Comparison of ENCODE assay signal across 16 cellular contexts in the genomic region with DNA sequence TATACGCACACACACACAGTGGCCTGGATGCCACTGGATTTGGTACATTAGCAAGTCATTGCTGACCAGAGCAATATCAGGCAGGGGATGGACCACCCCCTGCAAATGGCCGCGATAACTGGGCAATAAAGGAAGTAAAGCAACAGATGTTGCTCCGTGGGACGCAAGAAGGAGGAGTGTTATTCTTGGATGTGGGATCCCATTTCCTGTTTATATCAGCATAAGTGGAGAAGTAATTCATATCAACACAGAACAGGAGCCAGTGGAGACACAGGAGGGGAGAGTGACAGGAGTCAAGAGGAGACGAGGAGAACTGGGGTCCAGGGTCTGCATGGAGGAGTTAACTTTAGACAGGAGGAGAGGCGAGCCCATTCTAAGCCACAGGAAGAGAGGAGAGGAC. TPM values are rescaled to one million over a fixed set of nuclear protein-coding genes. Genes with fewer than 3 reads are reported as not detected.
DNase-seq lines count a peak whose midpoint lies in the region; ATAC-seq, FAIRE-seq and TF ChIP-seq lines count a peak whose summit lies in the region.
"Had no signal": no experiment of that assay in that cellular context is flagged by ENCODE, and none has a peak within 500 bp of the region (broad histone marks: within the 10 kb centered on the region; RNA-seq: fewer than 3 reads in every experiment).

No MANE protein-coding gene starts in this region.

- no peak overlapping the region for H3K4me2 ChIP-seq in HepG2 (ENCODE audit: low read depth, low read length)

- no peak overlapping the region for H3K27ac ChIP-seq in liver (ENCODE audit: low read depth in 1 of 2, low read length in 2 of 2)
- H3K27ac ChIP-seq in HepG2 (ENCODE audit: extremely low read length, insufficient read depth, low read length) = no peak overlapping the region
- H3K27ac ChIP-seq in right cardiac atrium (ENCODE audit: low read length) = no peak overlapping the region
- H3K27ac ChIP-seq: sigmoid colon had no signal

- no TSS peak for BruUV-seq in HepG2 (replicated peaks; lab: Mats Ljungman, UMichigan)

- H3K36me3 ChIP-seq in liver (ENCODE audit: control insufficient read depth in 4 of 4, insufficient read depth in 3 of 4, low read depth in 1 of 4, low read length in 3 of 4) (peaks cover 9 to 35% (median 29%) of the 10 kb centered on the region in 4 donors), HepG2 (replicated peaks in 1 of 2; ENCODE audit: control insufficient read depth in 1 of 2, insufficient read depth in 2 of 2, low read length in 2 of 2) (peaks cover 9 to 58% of the 10 kb centered on the region in 2 experiments)

- CTCF ChIA-PET in HepG2 (lab: Yijun Ruan, JAX; ENCODE audit: low intra/inter-chr PET ratio, low total read pairs) = no interaction called here
- CTCF ChIA-PET in activated CD8-positive, alpha-beta T cell treated with anti-CD3 and anti-CD28 coated beads for 36 hours (lab: Charles Lee) = no interaction called here
- CTCF ChIA-PET in WTC11 (lab: Charles Lee) = no interaction called here

- no peaks in the 10 kb centered on the region for H3K79me2 ChIP-seq in HepG2 (ENCODE audit: insufficient read depth, low read length)

- H2AFZ ChIP-seq in HepG2 (ENCODE audit: low read length) = no peak overlapping the region

- no peak overlapping the region for H3K4me3 Mint-ChIP-seq in activated CD8-positive, alpha-beta T cell treated with anti-CD3 and anti-CD28 coated beads for 36 hours
- no peak overlapping the region for H3K4me3 Mint-ChIP-seq in stimulated activated naive B cell treated with anti-CD40 and anti-IgM and Interleukin-4, amounts not matched to agents 10 μg/mL and 1 μg/mL and 100 μg/mL, for 72 hours
- H3K4me3 Mint-ChIP-seq in WTC11 = no peak overlapping the region
- H3K4me3 Mint-ChIP-seq: activated CD4-positive, alpha-beta T cell treated with anti-CD3 and anti-CD28 coated beads, Interleukin-2, amount 10 ng/mL, durations not matched to agents 24 days and 14 days; brain had no signal

- H3K9me3 ChIP-seq in liver (ENCODE audit: control insufficient read depth in 4 of 4, low read length in 3 of 4) (no peaks in the 10 kb centered on the region), HepG2 (ENCODE audit: low read length) (no peaks in the 10 kb centered on the region), right cardiac atrium (ENCODE audit: control insufficient read depth, low read length) (no peaks in the 10 kb centered on the region)
- H3K9me3 ChIP-seq: sigmoid colon had no signal

- H3K9ac ChIP-seq in liver (ENCODE audit: low read depth in 1 of 2, low read length in 2 of 2) (no peak overlapping the region), HepG2 (ENCODE audit: insufficient read depth, low read depth, low read length) (no peak overlapping the region)

- 78% methylated on average over 7 of the region's 7 CpGs for WGBS in liver
- WGBS in HepG2 (ENCODE audit: low lambda C conversion rate) = 97% methylated on average over 7 of the region's 7 CpGs
- WGBS in right cardiac atrium = 43% methylated on average over 7 of the region's 7 CpGs

- TF ChIP-seq POLR2A in HepG2 (IDR thresholded peaks at IDR 0.05; ENCODE audit: insufficient read depth in 1 of 2, low read depth in 2 of 2, low read length in 2 of 2) = no peak

- H3K27me3 Mint-ChIP-seq in activated CD8-positive, alpha-beta T cell treated with anti-CD3 and anti-CD28 coated beads for 36 hours = no peaks in the 10 kb centered on the region
- H3K27me3 Mint-ChIP-seq in stimulated activated naive B cell treated with anti-CD40 and anti-IgM and Interleukin-4, amounts not matched to agents 10 μg/mL and 1 μg/mL and 100 μg/mL, for 72 hours = no peaks in the 10 kb centered on the region
- H3K27me3 Mint-ChIP-seq in WTC11 (ENCODE audit: low read depth) = no peaks in the 10 kb centered on the region
- H3K27me3 Mint-ChIP-seq: activated CD4-positive, alpha-beta T cell treated with anti-CD3 and anti-CD28 coated beads, Interleukin-2, amount 10 ng/mL, durations not matched to agents 24 days and 14 days; brain had no signal

- TF ChIP-seq RAD21 in liver (IDR thresholded peaks at IDR 0.05) = no peak
- TF ChIP-seq RAD21 in HepG2 (CRISPR knock-in tag; IDR thresholded peaks at IDR 0.05) = no peak

- TF ChIP-seq EP300 in HepG2 (IDR thresholded peaks at IDR 0.05; ENCODE audit: low read depth in 2 of 2, low read length in 2 of 2) (no peak), HepG2 (CRISPR knock-in tag; IDR thresholded peaks at IDR 0.05; ENCODE audit: borderline replicate concordance) (no peak)

- intact Hi-C loops in HepG2 (cut with micrococcal nuclease; ENCODE audit: unreplicated experiment) = no loop called here
- intact Hi-C loops in activated CD8-positive, alpha-beta T cell treated with anti-CD3 and anti-CD28 coated beads for 36 hours (cut with micrococcal nuclease) = no loop called here
- intact Hi-C loops in right cardiac atrium (cut with DNase I) = no loop called here

- no peak overlapping the region for H3K4me3 ChIP-seq in liver (ENCODE audit: low read depth in 1 of 3, low read length in 3 of 3)
- no peak overlapping the region for H3K4me3 ChIP-seq in HepG2 (replicated peaks in 1 of 3; ENCODE audit: insufficient read depth in 1 of 3, low read depth in 2 of 3, low read length in 3 of 3)
- no peak overlapping the region for H3K4me3 ChIP-seq in right cardiac atrium (ENCODE audit: low read length)
- H3K4me3 ChIP-seq: lung, sigmoid colon had no signal

- peaks cover 6% of the 10 kb centered on the region; the same call in 1 of the 2 replicates for H4K20me1 ChIP-seq in HepG2 (ENCODE audit: insufficient read depth, low read length)

- no peaks in the 10 kb centered on the region for H3K9me3 Mint-ChIP-seq in activated CD8-positive, alpha-beta T cell treated with anti-CD3 and anti-CD28 coated beads for 36 hours
- no peaks in the 10 kb centered on the region for H3K9me3 Mint-ChIP-seq in stimulated activated naive B cell treated with anti-CD40 and anti-IgM and Interleukin-4, amounts not matched to agents 10 μg/mL and 1 μg/mL and 100 μg/mL, for 72 hours
- no peaks in the 10 kb centered on the region for H3K9me3 Mint-ChIP-seq in WTC11
- H3K9me3 Mint-ChIP-seq: activated CD4-positive, alpha-beta T cell treated with anti-CD3 and anti-CD28 coated beads, Interleukin-2, amount 10 ng/mL, durations not matched to agents 24 days and 14 days; brain had no signal

- POLR2A ChIA-PET in HepG2 (lab: Yijun Ruan, JAX) = no interaction called here
- POLR2A ChIA-PET in activated CD8-positive, alpha-beta T cell treated with anti-CD3 and anti-CD28 coated beads for 36 hours (lab: Charles Lee) = no interaction called here
- POLR2A ChIA-PET in WTC11 (lab: Charles Lee) = no interaction called here

- in situ Hi-C loops in HepG2 (cut with HindIII; ENCODE audit: extremely low pct_ligation_motif_present, low pct_unique_long_range_greater_than_20kb) = no loop called here

- H3K27ac Mint-ChIP-seq in activated CD8-positive, alpha-beta T cell treated with anti-CD3 and anti-CD28 coated beads for 36 hours = peak overlapping the region; percentile 56
- peak overlapping the region; percentile 33 for H3K27ac Mint-ChIP-seq in stimulated activated naive B cell treated with anti-CD40 and anti-IgM and Interleukin-4, amounts not matched to agents 10 μg/mL and 1 μg/mL and 100 μg/mL, for 72 hours
- no peak overlapping the region for H3K27ac Mint-ChIP-seq in WTC11
- H3K27ac Mint-ChIP-seq: brain had no signal

- TF ChIP-seq CTCF in liver (IDR thresholded peaks at IDR 0.05; ENCODE audit: low read depth, low read length, missing input control) (no peak), HepG2 (CRISPR knock-in tag; IDR thresholded peaks at IDR 0.05) (no peak), WTC11 (IDR thresholded peaks at IDR 0.05) (no peak)
- TF ChIP-seq CTCF in activated CD8-positive, alpha-beta T cell treated with anti-CD3 and anti-CD28 coated beads for 36 hours (IDR thresholded peaks at IDR 0.05) = no peak

- H3K4me1 Mint-ChIP-seq in activated CD8-positive, alpha-beta T cell treated with anti-CD3 and anti-CD28 coated beads for 36 hours (ENCODE audit: low read depth) = no peaks in the 10 kb centered on the region
- no peaks in the 10 kb centered on the region for H3K4me1 Mint-ChIP-seq in stimulated activated naive B cell treated with anti-CD40 and anti-IgM and Interleukin-4, amounts not matched to agents 10 μg/mL and 1 μg/mL and 100 μg/mL, for 72 hours
- no peaks in the 10 kb centered on the region for H3K4me1 Mint-ChIP-seq in WTC11
- H3K4me1 Mint-ChIP-seq: activated CD4-positive, alpha-beta T cell treated with anti-CD3 and anti-CD28 coated beads, Interleukin-2, amount 10 ng/mL, durations not matched to agents 24 days and 14 days; brain had no signal

- peaks cover 4 to 14% (median 12%) of the 10 kb centered on the region in 4 donors for H3K4me1 ChIP-seq in liver (ENCODE audit: control insufficient read depth in 4 of 4, insufficient read depth in 4 of 4, low read length in 3 of 4)
- H3K4me1 ChIP-seq in HepG2 (ENCODE audit: insufficient read depth, low read length) = no peaks in the 10 kb centered on the region
- no peaks in the 10 kb centered on the region for H3K4me1 ChIP-seq in right cardiac atrium (ENCODE audit: control insufficient read depth, insufficient read depth, low read length)
- H3K4me1 ChIP-seq: sigmoid colon had no signal

- no peak for FAIRE-seq in HepG2 (lab: Jason Lieb, UNC)

- DNase-seq in HepG2 (ENCODE audit: low spot score) (no peak), right cardiac atrium (no peak), WTC11 (ENCODE audit: low spot score) (no peak), hypothalamus (lab: John Stamatoyannopoulos, UW) (no peak)
- DNase-seq in activated CD8-positive, alpha-beta T cell treated with anti-CD3 and anti-CD28 coated beads for 36 hours = no peak
- DNase-seq in stimulated activated naive B cell treated with anti-CD40 and anti-IgM and Interleukin-4, amounts not matched to agents 10 μg/mL and 1 μg/mL and 100 μg/mL, for 72 hours = no peak
- DNase-seq: activated CD4-positive, alpha-beta T cell treated with anti-CD3 and anti-CD28 coated beads, Interleukin-2, amount 10 ng/mL, durations not matched to agents 24 days and 14 days; effector memory CD4-positive, alpha-beta T cell; MM.1S; NCI-H2081; sigmoid colon; stimulated activated naive CD4-positive, alpha-beta T cell treated with Interleukin-2 at 50 U/mL for 16 hours had no signal

- H3K36me3 Mint-ChIP-seq in activated CD8-positive, alpha-beta T cell treated with anti-CD3 and anti-CD28 coated beads for 36 hours (ENCODE audit: low read depth) = peaks cover 33% of the 10 kb centered on the region
- peaks cover 34 to 40% of the 10 kb centered on the region in 2 donors for H3K36me3 Mint-ChIP-seq in stimulated activated naive B cell treated with anti-CD40 and anti-IgM and Interleukin-4, amounts not matched to agents 10 μg/mL and 1 μg/mL and 100 μg/mL, for 72 hours
- H3K36me3 Mint-ChIP-seq in WTC11 = peaks cover 57% of the 10 kb centered on the region

- ATAC-seq in HepG2 (no peak), right cardiac atrium (peak; percentile 56 to 68), WTC11 (no peak), HG03280 (IDR thresholded peaks at IDR 0.05; ENCODE audit: unreplicated experiment) (no peak)
- ATAC-seq in activated CD8-positive, alpha-beta T cell treated with anti-CD3 and anti-CD28 coated beads for 36 hours = no peak
- no peak for ATAC-seq in stimulated activated naive B cell treated with anti-CD40 and anti-IgM and Interleukin-4, amounts not matched to agents 10 μg/mL and 1 μg/mL and 100 μg/mL, for 72 hours (replicated peaks)

- H3K27me3 ChIP-seq in liver (ENCODE audit: control insufficient read depth in 4 of 4, insufficient read depth in 4 of 4, low read length in 3 of 4) (no peaks in the 10 kb centered on the region), HepG2 (ENCODE audit: control insufficient read depth in 1 of 2, insufficient read depth in 2 of 2, low read length in 2 of 2) (no peaks in the 10 kb centered on the region), right cardiac atrium (ENCODE audit: control insufficient read depth, insufficient read depth) (no peaks in the 10 kb centered on the region)
- H3K27me3 ChIP-seq: sigmoid colon had no signal

RNA-seq across cellular contexts. Expression of a gene that starts 18.4 kb away (rescaled TPM):
- 10 to 100 TPM; 21.6 to 25.2 TPM for total RNA-seq in liver
- 10 to 100 TPM; 11.6 to 14.9 TPM for polyA plus RNA-seq in liver
- 28.6 and 31.9 TPM in 2 replicates for total RNA-seq in HepG2 (2016; rRNA removed; fragmentation: Illumina TruSeq; extraction: Trizol)
- 12.6 and 13.4 TPM in 2 replicates for total RNA-seq in HepG2 (2016; cell fraction: cytosol; rRNA removed; fragmentation: Illumina TruSeq; extraction: Trizol; ENCODE audit: low read depth)
- total RNA-seq in HepG2 (2016; cell fraction: insoluble cytoplasmic fraction; rRNA removed; fragmentation: Illumina TruSeq; extraction: Trizol) = 28.3 and 34.5 TPM in 2 replicates
- total RNA-seq in HepG2 (2016; cell fraction: membrane; rRNA removed; fragmentation: Illumina TruSeq; extraction: Trizol) = 10.7 and 10.9 TPM in 2 replicates
- 22.7 and 23.6 TPM in 2 replicates for total RNA-seq in HepG2 (2016; cell fraction: nucleus; rRNA removed; fragmentation: Illumina TruSeq; extraction: Trizol)
- polyA plus RNA-seq in HepG2 (2011; rRNA removed) = 19.9 and 20.8 TPM in 2 replicates
- 12.9 and 13.5 TPM in 2 replicates for polyA plus RNA-seq in HepG2 (2011; cell fraction: cytosol; rRNA removed)
- polyA plus RNA-seq in HepG2 (2011; cell fraction: nucleus; rRNA removed) = 35.0 and 35.3 TPM in 2 replicates
- 20.2 and 23.0 TPM in 2 replicates for polyA plus RNA-seq in HepG2 (2012)
- 3.2 and 4.7 TPM in 2 replicates for polyA plus RNA-seq in HepG2 (2016; cell fraction: cytosol; fragmentation: Illumina TruSeq; extraction: Trizol; ENCODE audit: low read depth)
- 29.3 and 30.1 TPM in 2 replicates for polyA plus RNA-seq in HepG2 (2016; cell fraction: insoluble cytoplasmic fraction; fragmentation: Illumina TruSeq; extraction: Trizol; ENCODE audit: low read depth)
- polyA plus RNA-seq in HepG2 (2016; cell fraction: membrane; fragmentation: Illumina TruSeq; extraction: Trizol; ENCODE audit: low read depth) = 5.8 and 6.8 TPM in 2 replicates
- polyA plus RNA-seq in HepG2 (2016; cell fraction: nucleus; fragmentation: Illumina TruSeq; extraction: Trizol; ENCODE audit: insufficient read depth, low read depth) = 41.0 and 41.7 TPM in 2 replicates
- 25.8 and 35.3 TPM in 2 replicates for polyA minus RNA-seq in HepG2 (2011; rRNA and poly(A)+ RNA removed; ENCODE audit: low replicate concordance)
- 10.6 and 11.2 TPM in 2 replicates for polyA minus RNA-seq in HepG2 (2011; cell fraction: cytosol; rRNA and poly(A)+ RNA removed)
- polyA minus RNA-seq in HepG2 (2011; cell fraction: nucleus; rRNA and poly(A)+ RNA removed) = 20.7 and 28.1 TPM in 2 replicates
- total RNA-seq in activated CD8-positive, alpha-beta T cell treated with anti-CD3 and anti-CD28 coated beads for 36 hours = 10 to 100 TPM; 22.5 to 24.7 TPM
- total RNA-seq in right cardiac atrium = 10 to 100 TPM; 22.1 to 25.6 (median 24.3) TPM
- polyA plus RNA-seq in right cardiac atrium = 18.9 TPM
- total RNA-seq in WTC11 (2021) = 32.3 to 34.0 TPM (median 32.7 TPM) in 3 replicates

RNA-seq across cellular contexts. Expression of a gene that starts 54.7 kb away (rescaled TPM):
- total RNA-seq in liver (100 to 1,000 TPM; 505 to 583 TPM), HepG2 (2016; rRNA removed; fragmentation: Illumina TruSeq; extraction: Trizol) (807 and 1,064 TPM in 2 replicates), right cardiac atrium (100 to 1,000 TPM; 210 to 253 (median 233) TPM), WTC11 (2021) (671 to 865 TPM (median 709 TPM) in 3 replicates)
- polyA plus RNA-seq in liver (100 to 1,000 TPM; 102 to 191 TPM), HepG2 (2011; rRNA removed) (329 and 382 TPM in 2 replicates), right cardiac atrium (121 TPM)
- total RNA-seq in HepG2 (2016; cell fraction: cytosol; rRNA removed; fragmentation: Illumina TruSeq; extraction: Trizol; ENCODE audit: low read depth) = 62.0 and 74.9 TPM in 2 replicates
- total RNA-seq in HepG2 (2016; cell fraction: insoluble cytoplasmic fraction; rRNA removed; fragmentation: Illumina TruSeq; extraction: Trizol) = 774 and 1,069 TPM in 2 replicates
- 140 and 164 TPM in 2 replicates for total RNA-seq in HepG2 (2016; cell fraction: membrane; rRNA removed; fragmentation: Illumina TruSeq; extraction: Trizol)
- 1,562 and 1,725 TPM in 2 replicates for total RNA-seq in HepG2 (2016; cell fraction: nucleus; rRNA removed; fragmentation: Illumina TruSeq; extraction: Trizol)
- polyA plus RNA-seq in HepG2 (2011; cell fraction: cytosol; rRNA removed) = 90.5 and 96.7 TPM in 2 replicates
- polyA plus RNA-seq in HepG2 (2011; cell fraction: nucleus; rRNA removed) = 1,180 and 1,349 TPM in 2 replicates
- 483 and 590 TPM in 2 replicates for polyA plus RNA-seq in HepG2 (2012)
- 35.6 TPM in 2 replicates for polyA plus RNA-seq in HepG2 (2016; cell fraction: cytosol; fragmentation: Illumina TruSeq; extraction: Trizol; ENCODE audit: low read depth)
- polyA plus RNA-seq in HepG2 (2016; cell fraction: insoluble cytoplasmic fraction; fragmentation: Illumina TruSeq; extraction: Trizol; ENCODE audit: low read depth) = 527 and 548 TPM in 2 replicates
- polyA plus RNA-seq in HepG2 (2016; cell fraction: membrane; fragmentation: Illumina TruSeq; extraction: Trizol; ENCODE audit: low read depth) = 79.3 and 80.3 TPM in 2 replicates
- 2,398 and 2,412 TPM in 2 replicates for polyA plus RNA-seq in HepG2 (2016; cell fraction: nucleus; fragmentation: Illumina TruSeq; extraction: Trizol; ENCODE audit: insufficient read depth, low read depth)
- polyA minus RNA-seq in HepG2 (2011; rRNA and poly(A)+ RNA removed; ENCODE audit: low replicate concordance) = 416 and 431 TPM in 2 replicates
- polyA minus RNA-seq in HepG2 (2011; cell fraction: cytosol; rRNA and poly(A)+ RNA removed) = 259 and 342 TPM in 2 replicates
- polyA minus RNA-seq in HepG2 (2011; cell fraction: nucleus; rRNA and poly(A)+ RNA removed) = 3,243 and 3,756 TPM in 2 replicates
- 100 to 1,000 TPM; 706 to 709 TPM for total RNA-seq in activated CD8-positive, alpha-beta T cell treated with anti-CD3 and anti-CD28 coated beads for 36 hours

Comparison
In these comparisons a context has a peak if more than half of its experiments do, and no peak if none do; other contexts are left out.
1. ATAC-seq: peak in right cardiac atrium (2 of 2); none in HepG2 (single experiment), activated CD8-positive, alpha-beta T cell treated with anti-CD3 and anti-CD28 coated beads for 36 hours (single experiment), stimulated activated naive B cell treated with anti-CD40 and anti-IgM and Interleukin-4, amounts not matched to agents 10 μg/mL and 1 μg/mL and 100 μg/mL, for 72 hours (0 of 2), WTC11 (single experiment) and HG03280 (single experiment).